In genomic region chr21:42463861-42464515, GRCh38 we compare ENCODE assay signal across 8 cellular contexts. TPM values are rescaled to one million over a fixed set of nuclear protein-coding genes. Genes with fewer than 3 reads are reported as not detected.
DNase-seq lines count a peak whose midpoint lies in the region; ATAC-seq and FAIRE-seq lines count a peak whose summit lies in the region.

No MANE protein-coding gene starts in this region.

- peak; percentile 63 for FAIRE-seq in GM18507 (lab: Jason Lieb, UNC)

- no peak for DNase-seq in GM18507 (ENCODE audit: extremely low spot score, insufficient read length, low read depth)
- peak; percentile 75 for DNase-seq in RPMI7951 (ENCODE audit: low read depth)
- peak; percentile 84 for DNase-seq in activated effector memory CD4-positive, alpha-beta T cell treated with anti-CD3 and anti-CD28 coated beads, Interleukin-2, amount 50 U/mL, for 16 hours
- DNase-seq in iris pigment epithelial cell (ENCODE audit: low read depth): peak; percentile 51
- DNase-seq in stimulated activated CD8-positive, alpha-beta memory T cell treated with anti-CD3 and anti-CD28 coated beads, Interleukin-7, amount 100 ng/mL, for 24 hours (ENCODE audit: low read depth): peak; percentile 43

- ATAC-seq in HG02642 (IDR thresholded peaks at IDR 0.05; ENCODE audit: poor library complexity, unreplicated experiment): no peak
- no peak for ATAC-seq in HG03521 (IDR thresholded peaks at IDR 0.05; ENCODE audit: unreplicated experiment)
- ATAC-seq in GM21515 (IDR thresholded peaks at IDR 0.05; ENCODE audit: unreplicated experiment): no peak

RNA-seq across cellular contexts. Expression of gene RSPH1, which starts 32.0 kb away (rescaled TPM):
- 0.12 TPM in 1 of 2 replicates, not detected in the other for total RNA-seq in RPMI7951 (2014; rRNA removed; shearing (Covaris generic))

RNA-seq across cellular contexts. Expression of gene SLC37A1, which starts 49.7 kb away (rescaled TPM):
- 0.24 TPM in 1 of 2 replicates, not detected in the other for total RNA-seq in RPMI7951 (2014; rRNA removed; shearing (Covaris generic))
